In the genomic region with DNA sequence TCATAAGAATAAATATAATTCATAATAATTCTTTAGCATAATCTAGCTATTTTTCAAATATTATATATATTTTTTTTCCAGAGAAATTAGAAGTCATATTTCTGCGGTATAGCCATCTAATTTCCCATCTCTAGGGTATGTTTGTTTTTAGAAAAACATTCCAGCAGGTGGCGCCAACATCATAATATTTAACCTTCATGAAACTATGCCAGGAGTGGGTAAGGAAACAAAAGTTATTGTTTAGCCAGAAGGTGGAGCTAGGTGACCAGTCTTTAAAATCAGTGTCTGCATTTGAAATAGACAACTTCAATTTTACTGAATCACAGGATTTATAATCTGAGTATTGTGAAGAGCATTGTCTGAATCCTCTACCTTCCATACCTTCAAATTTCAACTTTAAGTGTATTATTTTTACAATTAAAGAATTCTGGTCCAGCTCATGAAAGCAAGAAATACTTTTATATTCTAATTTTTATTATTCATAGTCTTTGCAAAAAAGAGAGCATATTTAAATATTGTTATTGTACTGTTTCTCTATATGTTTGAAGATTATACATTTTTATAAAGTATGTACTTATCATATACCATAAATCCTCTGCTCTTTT, we compare ENCODE assay signal across 8 cellular contexts. TPM values are rescaled to one million over a fixed set of nuclear protein-coding genes. Genes with fewer than 3 reads are reported as not detected.
DNase-seq lines count a peak whose midpoint lies in the region; ATAC-seq, FAIRE-seq and TF ChIP-seq lines count a peak whose summit lies in the region.

No MANE protein-coding gene starts in this region.

- no TSS peak for BruUV-seq in HCT116 (replicated peaks; lab: Mats Ljungman, UMichigan)

- no peak overlapping the region for H3K4me3 Mint-ChIP-seq in osteocyte (ENCODE audit: unreplicated experiment)

- TF ChIP-seq RAD21 in HCT116 (IDR thresholded peaks at IDR 0.05; ENCODE audit: low read depth) = peak; percentile 79

- H3K9me2 ChIP-seq in HCT116 (ENCODE audit: insufficient read depth) (no peaks in the 10 kb centered on the region), Loucy (replicated peaks; ENCODE audit: low read depth, low read length) (no peaks in the 10 kb centered on the region)

- TF ChIP-seq CTCF in GM12864 (IDR thresholded peaks at IDR 0.05; ENCODE audit: low read depth, low read length, missing control alignments) (peak; percentile 58), HCT116 (IDR thresholded peaks at IDR 0.05 in 2 of 3, conservative IDR thresholded peaks at IDR 0.05 in 1 of 3; ENCODE audit: borderline replicate concordance in 1 of 3, insufficient read depth in 1 of 3, low read depth in 2 of 3, low read length in 2 of 3) (peak; percentile 59 to 97 (median 88)), Loucy (conservative IDR thresholded peaks at IDR 0.05; ENCODE audit: low read length) (peak; percentile 91), osteocyte (IDR thresholded peaks at IDR 0.05) (peak; percentile 91), uterus (IDR thresholded peaks at IDR 0.05) (peak; percentile 51 to 75 (median 66))

- H3F3A ChIP-seq in Loucy (ENCODE audit: low read depth) = no peaks in the 10 kb centered on the region

- DNase-seq in GM12864 (ENCODE audit: low read depth) (peak; percentile 58), HCT116 (ENCODE audit: low read depth, low spot score) (peak; percentile 80), RCC 7860 (ENCODE audit: low spot score) (peak; percentile 66), fibroblast of the conjunctiva (ENCODE audit: low read depth) (peak; percentile 82), osteocyte (ENCODE audit: extremely low spot score, unreplicated experiment) (peak; percentile 86), uterus (peak; percentile 22 to 40)
- peak; percentile 57 to 58 for DNase-seq in activated T-cell treated with anti-CD3 and anti-CD28 coated beads, Interleukin-2, amount 50 U/mL, for 48 hours

- no peaks in the 10 kb centered on the region for H3K27me3 ChIP-seq in HCT116 (ENCODE audit: insufficient read depth, low read length)
- H3K27me3 ChIP-seq in Loucy (ENCODE audit: insufficient read depth, low read length, poor library complexity, severe bottlenecking) = no peaks in the 10 kb centered on the region
- H3K27me3 ChIP-seq in uterus = no peaks in the 10 kb centered on the region

- CTCF ChIA-PET in HCT116 (lab: Charles Lee) = interaction anchor here (0.8 to 1.7 kb wide), 10 partner anchors 9 to 237 kb away, joined by 3 to 10 read pairs (median 4); a partner anchor contains a TSS

- no peaks in the 10 kb centered on the region for H3K36me3 Mint-ChIP-seq in osteocyte (ENCODE audit: unreplicated experiment)

- no peaks in the 10 kb centered on the region for H3K79me2 ChIP-seq in HCT116 (ENCODE audit: insufficient read depth, low read length)
- no peaks in the 10 kb centered on the region for H3K79me2 ChIP-seq in Loucy (ENCODE audit: insufficient read depth, low read length)

- H3K27ac ChIP-seq in HCT116 (ENCODE audit: low read depth, low read length) (no peak overlapping the region), uterus (no peak overlapping the region)

- TF ChIP-seq POLR2A in HCT116 (IDR thresholded peaks at IDR 0.05; ENCODE audit: borderline replicate concordance, extremely low read depth, insufficient read depth, insufficient read length) (no peak), uterus (IDR thresholded peaks at IDR 0.05) (no peak)

- no peaks in the 10 kb centered on the region for H3K27me3 Mint-ChIP-seq in osteocyte (ENCODE audit: unreplicated experiment)

- H3K27ac Mint-ChIP-seq in osteocyte (ENCODE audit: unreplicated experiment) = no peak overlapping the region

- peak; percentile 88 for FAIRE-seq in RCC 7860 (lab: Jason Lieb, UNC)

- H4K20me1 ChIP-seq in HCT116 (ENCODE audit: insufficient read depth) (no peaks in the 10 kb centered on the region), Loucy (ENCODE audit: insufficient read depth, low read length, poor library complexity, severe bottlenecking) (no peaks in the 10 kb centered on the region)

- no peaks in the 10 kb centered on the region for H3K9me3 ChIP-seq in HCT116 (ENCODE audit: control insufficient read depth in 1 of 2, insufficient read depth in 1 of 2, low read depth in 1 of 2, low read length in 2 of 2)
- H3K9me3 ChIP-seq in Loucy (ENCODE audit: insufficient read depth, low read depth, low read length) = no peaks in the 10 kb centered on the region
- H3K9me3 ChIP-seq in uterus = no peaks in the 10 kb centered on the region

- POLR2A ChIA-PET in HCT116 (lab: Charles Lee) = no interaction called here

- H2AFZ ChIP-seq in HCT116 (ENCODE audit: low read depth, low read length, poor library complexity, severe bottlenecking) (no peak overlapping the region), Loucy (ENCODE audit: low read length) (no peak overlapping the region)

- H3K36me3 ChIP-seq in HCT116 (ENCODE audit: control insufficient read depth in 1 of 2, insufficient read depth in 2 of 2, low read length in 2 of 2) = no peaks in the 10 kb centered on the region
- H3K36me3 ChIP-seq in Loucy (ENCODE audit: insufficient read depth, low read length) = no peaks in the 10 kb centered on the region
- H3K36me3 ChIP-seq in uterus = no peaks in the 10 kb centered on the region

- H3K4me1 Mint-ChIP-seq in osteocyte (ENCODE audit: unreplicated experiment) = peaks cover 17% of the 10 kb centered on the region

- no peaks in the 10 kb centered on the region for H3K9me3 Mint-ChIP-seq in osteocyte (ENCODE audit: unreplicated experiment)

- H3K4me3 ChIP-seq in GM12864 (ENCODE audit: low read depth, low read length) = no peak overlapping the region
- H3K4me3 ChIP-seq in HCT116 (replicated peaks in 1 of 2; ENCODE audit: low read depth in 1 of 2, low read length in 2 of 2) = no peak overlapping the region
- no peak overlapping the region for H3K4me3 ChIP-seq in Loucy (ENCODE audit: low read length, poor library complexity, severe bottlenecking)
- no peak overlapping the region for H3K4me3 ChIP-seq in uterus

- intact Hi-C loops in HCT116 (cut with micrococcal nuclease) = no loop called here
- intact Hi-C loops in uterus (cut with DNase I; ENCODE audit: low total_unique reads) = no loop called here

- no peak overlapping the region for H3K4me2 ChIP-seq in HCT116 (ENCODE audit: low read length)
- H3K4me2 ChIP-seq in Loucy (ENCODE audit: low read depth, low read length, poor library complexity, severe bottlenecking) = no peak overlapping the region

- H3K4me1 ChIP-seq in HCT116 (ENCODE audit: control insufficient read depth in 1 of 2, insufficient read depth in 2 of 2, low read length in 2 of 2) (no peaks in the 10 kb centered on the region), Loucy (ENCODE audit: insufficient read depth, low read length, poor library complexity, severe bottlenecking) (no peaks in the 10 kb centered on the region), uterus (no peaks in the 10 kb centered on the region)

- RAD21 ChIA-PET in HCT116 (lab: Charles Lee; ENCODE audit: low non-redundant PET in 1 of 2, low total read pairs in 2 of 2, uncharacterized antibody in 2 of 2, unreplicated experiment in 2 of 2) = no interaction called here

- H3K9ac ChIP-seq in HCT116 (ENCODE audit: low read length) (no peak overlapping the region), Loucy (ENCODE audit: low read depth, low read length, poor library complexity, severe bottlenecking) (no peak overlapping the region)

- ATAC-seq in HCT116 = peak; percentile 87

TF ChIP-seq in HCT116, 20 proteins besides CTCF, POLR2A, EP300 and RAD21:
- TF ChIP-seq EZH2 (IDR thresholded peaks at IDR 0.05) (no peak), ZNF274 (IDR thresholded peaks at IDR 0.05; ENCODE audit: low read depth, low read length) (no peak), POLR2AphosphoS5 (IDR thresholded peaks at IDR 0.05; ENCODE audit: low read depth, low read length) (no peak)

RNA-seq across cellular contexts. Expression of a gene that starts 15.7 kb away (rescaled TPM):
- total RNA-seq in HCT116 (2021; ENCODE audit: unreplicated experiment) (not detected), osteocyte (not detected in 2 replicates), uterus (not detected)
- not detected in 2 replicates for polyA plus RNA-seq in HCT116 (2012)

RNA-seq across cellular contexts. Expression of a gene that starts 46.4 kb away (rescaled TPM):
- total RNA-seq in HCT116 (2021; ENCODE audit: unreplicated experiment) (18.6 TPM), osteocyte (8.4 and 12.1 TPM in 2 replicates), uterus (10 to 100 TPM in 2 of 4 donors, 1 to 10 TPM in 2; 2.0 to 20.7 (median 11.9) TPM)
- 1.5 and 2.9 TPM in 2 replicates for polyA plus RNA-seq in HCT116 (2012)

Comparison
In these comparisons a context has a peak if more than half of its experiments do, and no peak if none do; other contexts are left out.
1. DNase-seq: peak in every context shown above with its lines; median percentile 86 in osteocyte; 82 in fibroblast of the conjunctiva; 80 in HCT116; 66 in RCC 7860; 58 in GM12864; 58 in activated T-cell treated with anti-CD3 and anti-CD28 coated beads, Interleukin-2, amount 50 U/mL, for 48 hours; 31 in uterus.